8 cellular contexts compared by ENCODE assay signal in the genomic region with DNA sequence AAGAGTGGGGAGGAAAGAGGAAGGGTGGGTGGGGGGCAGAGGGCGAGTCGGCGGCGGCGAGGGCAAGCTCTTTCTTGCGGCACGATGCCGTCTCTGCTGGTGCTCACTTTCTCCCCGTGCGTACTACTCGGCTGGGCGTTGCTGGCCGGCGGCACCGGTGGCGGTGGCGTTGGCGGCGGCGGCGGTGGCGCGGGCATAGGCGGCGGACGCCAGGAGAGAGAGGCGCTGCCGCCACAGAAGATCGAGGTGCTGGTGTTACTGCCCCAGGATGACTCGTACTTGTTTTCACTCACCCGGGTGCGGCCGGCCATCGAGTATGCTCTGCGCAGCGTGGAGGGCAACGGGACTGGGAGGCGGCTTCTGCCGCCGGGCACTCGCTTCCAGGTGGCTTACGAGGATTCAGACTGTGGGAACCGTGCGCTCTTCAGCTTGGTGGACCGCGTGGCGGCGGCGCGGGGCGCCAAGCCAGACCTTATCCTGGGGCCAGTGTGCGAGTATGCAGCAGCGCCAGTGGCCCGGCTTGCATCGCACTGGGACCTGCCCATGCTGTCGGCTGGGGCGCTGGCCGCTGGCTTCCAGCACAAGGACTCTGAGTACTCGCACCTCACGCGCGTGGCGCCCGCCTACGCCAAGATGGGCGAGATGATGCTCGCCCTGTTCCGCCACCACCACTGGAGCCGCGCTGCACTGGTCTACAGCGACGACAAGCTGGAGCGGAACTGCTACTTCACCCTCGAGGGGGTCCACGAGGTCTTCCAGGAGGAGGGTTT. TPM values are rescaled to one million over a fixed set of nuclear protein-coding genes. Genes with fewer than 3 reads are reported as not detected.
A peak's percentile ranks its signal among the peaks of the same experiment; 100 is the strongest.
DNase-seq lines count a peak whose midpoint lies in the region; ATAC-seq and TF ChIP-seq lines count a peak whose summit lies in the region.

No MANE protein-coding gene starts in this region.

- peak overlapping the region; percentile 93 for H2AFZ ChIP-seq in GM23338
- H2AFZ ChIP-seq in hepatocyte: peak overlapping the region; percentile 10

- H3K79me2 ChIP-seq in GM23338 (replicated peaks; ENCODE audit: insufficient read depth) (no peaks in the 10 kb centered on the region), hepatocyte (no peaks in the 10 kb centered on the region)

- H3K4me3 ChIP-seq in GM23338 (peak overlapping the region; percentile 71), hepatocyte (peak overlapping the region; percentile 35), skeletal muscle tissue (ENCODE audit: low read length in 3 of 3) (peak overlapping the region; percentile 60 to 70 (median 66))

- peak overlapping the region; percentile 75 for H3K4me3 Mint-ChIP-seq in GM23338
- H3K4me3 Mint-ChIP-seq in activated T-cell treated with anti-CD3 and anti-CD28 coated beads, Interleukin-2, amount 50 U/mL, for 72 hours: peak overlapping the region; percentile 64 to 71

- H3K36me3 ChIP-seq in GM23338 (ENCODE audit: insufficient read depth): no peaks in the 10 kb centered on the region
- H3K36me3 ChIP-seq in hepatocyte (replicated peaks; ENCODE audit: insufficient read depth, low read depth): no peaks in the 10 kb centered on the region
- H3K36me3 ChIP-seq in skeletal muscle tissue (ENCODE audit: control insufficient read depth in 3 of 3, insufficient read depth in 3 of 3, low read length in 3 of 3): no peaks in the 10 kb centered on the region

- TF ChIP-seq CTCF in GM23338 (conservative IDR thresholded peaks at IDR 0.05; ENCODE audit: low read depth in 2 of 2): no peak
- TF ChIP-seq CTCF in hepatocyte (IDR thresholded peaks at IDR 0.05; ENCODE audit: poor library complexity): no peak
- no peak for TF ChIP-seq CTCF in GM10248 (IDR thresholded peaks at IDR 0.05; ENCODE audit: control extremely low read depth, extremely low read depth, low read depth, missing control alignments)

- H3K9me2 ChIP-seq in GM23338 (ENCODE audit: insufficient read depth): no peaks in the 10 kb centered on the region
- H3K9me2 ChIP-seq in hepatocyte (replicated peaks; ENCODE audit: insufficient read depth): no peaks in the 10 kb centered on the region

- peaks cover 6% of the 10 kb centered on the region for H3K9me3 Mint-ChIP-seq in GM23338
- H3K9me3 Mint-ChIP-seq in activated T-cell treated with anti-CD3 and anti-CD28 coated beads, Interleukin-2, amount 50 U/mL, for 72 hours: no peaks in the 10 kb centered on the region

- no peaks in the 10 kb centered on the region for H3K9me3 ChIP-seq in hepatocyte (ENCODE audit: low read depth)
- H3K9me3 ChIP-seq in skeletal muscle tissue (ENCODE audit: control insufficient read depth in 3 of 3, low read length in 3 of 3): no peaks in the 10 kb centered on the region

- peaks cover 34% of the 10 kb centered on the region for H3K4me1 Mint-ChIP-seq in GM23338
- H3K4me1 Mint-ChIP-seq in activated T-cell treated with anti-CD3 and anti-CD28 coated beads, Interleukin-2, amount 50 U/mL, for 72 hours (ENCODE audit: low read depth): peaks cover 43% of the 10 kb centered on the region

- peaks cover 92% of the 10 kb centered on the region for H3K27me3 ChIP-seq in GM23338 (ENCODE audit: insufficient read depth)
- H3K27me3 ChIP-seq in hepatocyte: peaks cover 57% of the 10 kb centered on the region
- peaks cover 30 to 42% (median 40%) of the 10 kb centered on the region in 3 donors for H3K27me3 ChIP-seq in skeletal muscle tissue (ENCODE audit: control insufficient read depth in 3 of 3, insufficient read depth in 3 of 3, low read length in 3 of 3)

- H3K4me1 ChIP-seq in GM23338 (ENCODE audit: insufficient read depth) (peaks cover 32% of the 10 kb centered on the region), hepatocyte (ENCODE audit: insufficient read depth) (peaks cover 8% of the 10 kb centered on the region), skeletal muscle tissue (ENCODE audit: control insufficient read depth in 3 of 3, insufficient read depth in 3 of 3, low read length in 3 of 3) (peaks cover 25 to 32% (median 28%) of the 10 kb centered on the region in 3 donors)

- ATAC-seq in GM23338 (peak; percentile 9), GM21528 (IDR thresholded peaks at IDR 0.05; ENCODE audit: low FRiP score, unreplicated experiment) (no peak)
- ATAC-seq in activated T-cell treated with anti-CD3 and anti-CD28 coated beads, Interleukin-2, amount 50 U/mL, for 72 hours (replicated peaks in 1 of 2): peak; percentile 17 to 24

- DNase-seq in GM23338 (ENCODE audit: low spot score): peak; percentile 52
- DNase-seq in activated T-cell treated with anti-CD3 and anti-CD28 coated beads, Interleukin-2, amount 50 U/mL, for 72 hours: peak; percentile 9 to 28
- DNase-seq in hepatocyte (ENCODE audit: low spot score): no peak
- no peak for DNase-seq in nucleus accumbens (lab: John Stamatoyannopoulos, UW)
- DNase-seq in GM10248 (ENCODE audit: extremely low spot score): no peak
- DNase-seq in A172 (ENCODE audit: low spot score): no peak

- 0 out of 2 replicates have a peak, but pooled peaks cover 4% of the 10 kb centered on the region for H3F3A ChIP-seq in GM23338 (replicated peaks; ENCODE audit: low read depth)

- no peak overlapping the region for H3K27ac Mint-ChIP-seq in GM23338
- no peak overlapping the region for H3K27ac Mint-ChIP-seq in activated T-cell treated with anti-CD3 and anti-CD28 coated beads, Interleukin-2, amount 50 U/mL, for 72 hours

- no peaks in the 10 kb centered on the region; the same call in 2 of the 3 replicates for H3K36me3 Mint-ChIP-seq in GM23338 (ENCODE audit: low read depth)
- H3K36me3 Mint-ChIP-seq in activated T-cell treated with anti-CD3 and anti-CD28 coated beads, Interleukin-2, amount 50 U/mL, for 72 hours (ENCODE audit: insufficient read depth in 2 of 2): no peaks in the 10 kb centered on the region

- H4K20me1 ChIP-seq in GM23338 (replicated peaks; ENCODE audit: insufficient read depth) (no peaks in the 10 kb centered on the region; the same call in 1 of the 2 replicates), hepatocyte (ENCODE audit: insufficient read depth, poor library complexity, severe bottlenecking) (no peaks in the 10 kb centered on the region)

- peak overlapping the region in 1 of 3 donors; percentile 70 for H3K9ac ChIP-seq in skeletal muscle tissue (ENCODE audit: low read depth in 1 of 3, low read length in 3 of 3)

- peak overlapping the region; percentile 87 for H3K4me2 ChIP-seq in GM23338
- H3K4me2 ChIP-seq in hepatocyte: peak overlapping the region; percentile 95

- POLR2A ChIA-PET in GM10248 (lab: Yijun Ruan, JAX): no interaction called here

- CTCF ChIA-PET in GM10248 (lab: Yijun Ruan, JAX): interaction anchor here (1.6 kb wide), 1 partner anchor 668 kb away, joined by 4 read pairs; no protein-coding TSS in a partner anchor

- WGBS in hepatocyte (ENCODE audit: low lambda C conversion rate, missing lambda C conversion rate): 3% methylated on average over 67 of the region's 75 CpGs

- H3K27ac ChIP-seq in GM23338 (ENCODE audit: low read depth) (no peak overlapping the region), hepatocyte (no peak overlapping the region), skeletal muscle tissue (ENCODE audit: low read depth, low read length) (no peak overlapping the region)

- H3K27me3 Mint-ChIP-seq in GM23338 (ENCODE audit: insufficient read depth, low read depth, poor library complexity): peaks cover 82% of the 10 kb centered on the region
- peaks cover 79% of the 10 kb centered on the region for H3K27me3 Mint-ChIP-seq in activated T-cell treated with anti-CD3 and anti-CD28 coated beads, Interleukin-2, amount 50 U/mL, for 72 hours (ENCODE audit: low read depth)

TF ChIP-seq in GM23338, 12 proteins besides CTCF, POLR2A, EP300 and RAD21:
- TF ChIP-seq, protein P1, sequence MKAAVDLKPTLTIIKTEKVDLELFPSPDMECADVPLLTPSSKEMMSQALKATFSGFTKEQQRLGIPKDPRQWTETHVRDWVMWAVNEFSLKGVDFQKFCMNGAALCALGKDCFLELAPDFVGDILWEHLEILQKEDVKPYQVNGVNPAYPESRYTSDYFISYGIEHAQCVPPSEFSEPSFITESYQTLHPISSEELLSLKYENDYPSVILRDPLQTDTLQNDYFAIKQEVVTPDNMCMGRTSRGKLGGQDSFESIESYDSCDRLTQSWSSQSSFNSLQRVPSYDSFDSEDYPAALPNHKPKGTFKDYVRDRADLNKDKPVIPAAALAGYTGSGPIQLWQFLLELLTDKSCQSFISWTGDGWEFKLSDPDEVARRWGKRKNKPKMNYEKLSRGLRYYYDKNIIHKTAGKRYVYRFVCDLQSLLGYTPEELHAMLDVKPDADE (IDR thresholded peaks at IDR 0.05): no peak
- TF ChIP-seq EZH2 (IDR thresholded peaks at IDR 0.05; ENCODE audit: low read depth, unreplicated experiment) (no peak), CREB1 (CRISPR knock-in tag; IDR thresholded peaks at IDR 0.05; ENCODE audit: low read depth) (no peak), EZH2phosphoT487 (IDR thresholded peaks at IDR 0.05; ENCODE audit: unreplicated experiment) (peak; percentile 62), POLR2AphosphoS5 (IDR thresholded peaks at IDR 0.05; ENCODE audit: low read depth) (no peak)
TF ChIP-seq in GM23338: peak in this region for 1.

RNA-seq across cellular contexts. Expression of gene NPR3, which starts 0.8 kb away (rescaled TPM):
- 0.04 and 0.07 TPM in 2 replicates for total RNA-seq in GM23338 (2014; rRNA removed; shearing (Covaris generic))
- 0.15 TPM in 1 of 2 replicates, not detected in the other for polyA plus RNA-seq in GM23338 (2016; fragmentation: Nextera tagmentation; extraction: Ambion mirVana)
- total RNA-seq in activated T-cell treated with anti-CD3 and anti-CD28 coated beads, Interleukin-2, amount 50 U/mL, for 72 hours: under 1 TPM; 0.24 to 0.25 TPM
- 18.9 and 20.0 TPM in 2 replicates for total RNA-seq in hepatocyte
- polyA plus RNA-seq in hepatocyte: 3.6 and 6.9 TPM in 2 replicates
- total RNA-seq in skeletal muscle tissue: 9.9 TPM
- total RNA-seq in A172 (2014; rRNA removed; shearing (Covaris generic)): 0.07 and 0.28 TPM in 2 replicates

Comparison
In these comparisons a context has a peak if more than half of its experiments do, and no peak if none do; other contexts are left out.
1. DNase-seq: peak in GM23338 (single experiment) and activated T-cell treated with anti-CD3 and anti-CD28 coated beads, Interleukin-2, amount 50 U/mL, for 72 hours (2 of 2); none in hepatocyte (single experiment), nucleus accumbens (0 of 56), GM10248 (single experiment) and A172 (single experiment).
2. Peak in every context shown above with its lines, with median percentiles within 50 percentile points of each other: H3K4me3 ChIP-seq.